ENCODE assay signal across 35 cellular contexts in genomic region chr5:124849774-124850173, GRCh38.
A peak's percentile ranks its signal among the peaks of the same experiment; 100 is the strongest.
DNase-seq lines count a peak whose midpoint lies in the region; ATAC-seq and TF ChIP-seq lines count a peak whose summit lies in the region.
"Had no signal": no experiment of that assay in that cellular context is flagged by ENCODE, and none has a peak within 500 bp of the region (broad histone marks: within the 10 kb centered on the region; RNA-seq: fewer than 3 reads in every experiment).

No MANE protein-coding gene starts in this region.

- no peak overlapping the region for H3K27ac Mint-ChIP-seq in neural progenitor cell
- H3K27ac Mint-ChIP-seq: activated CD4-positive, alpha-beta T cell treated with anti-CD3 and anti-CD28 coated beads, Interleukin-2, amount 10 ng/mL, durations not matched to agents 24 days and 14 days; activated naive CD8-positive, alpha-beta T cell treated with anti-CD3 and anti-CD28 coated beads, Interleukin-2, amount 10 ng/mL, durations not matched to agents 7 days and 5 days; immature natural killer cell had no signal

- H3K36me3 Mint-ChIP-seq in neural progenitor cell: peaks cover 5% of the 10 kb centered on the region
- H3K36me3 Mint-ChIP-seq: activated naive CD8-positive, alpha-beta T cell treated with anti-CD3 and anti-CD28 coated beads, Interleukin-2, amount 10 ng/mL, durations not matched to agents 7 days and 5 days; natural killer cell treated with Interleukin-12 subunit alpha and Interleukin-12 subunit beta and Interleukin-15 and Interleukin-18, amount 100 ng/mL, for 72 hours had no signal

- no peaks in the 10 kb centered on the region for H3K9me2 ChIP-seq in OCI-LY1 (ENCODE audit: low read depth, low read length)

- H3K27ac ChIP-seq in OCI-LY1 (ENCODE audit: low read depth, low read length, poor library complexity, severe bottlenecking) (peak overlapping the region; percentile 45), neural progenitor cell (no peak overlapping the region)
- H3K27ac ChIP-seq: 22Rv1, colonic mucosa, ovary, SJSA1, transverse colon, WERI-Rb-1 had no signal

- ATAC-seq in HG03196 (IDR thresholded peaks at IDR 0.05; ENCODE audit: unreplicated experiment): no peak
- ATAC-seq in HG03025 (IDR thresholded peaks at IDR 0.05; ENCODE audit: low FRiP score, unreplicated experiment): no peak
- ATAC-seq: HCT116; HepG2; left cardiac atrium; natural killer cell treated with Interleukin-12 subunit alpha and Interleukin-12 subunit beta and Interleukin-15 and Interleukin-18, amount 100 ng/mL, for 72 hours had no signal

- no peak overlapping the region for H3K4me3 Mint-ChIP-seq in neural progenitor cell
- H3K4me3 Mint-ChIP-seq: activated CD4-positive, alpha-beta T cell treated with anti-CD3 and anti-CD28 coated beads, Interleukin-2, amount 10 ng/mL, durations not matched to agents 24 days and 14 days; activated naive CD8-positive, alpha-beta T cell treated with anti-CD3 and anti-CD28 coated beads, Interleukin-2, amount 10 ng/mL, durations not matched to agents 7 days and 5 days; immature natural killer cell; natural killer cell treated with Interleukin-12 subunit alpha and Interleukin-12 subunit beta and Interleukin-15 and Interleukin-18, amount 100 ng/mL, for 72 hours had no signal

- H3K27me3 ChIP-seq in OCI-LY1 (ENCODE audit: insufficient read depth, low read length): no peaks in the 10 kb centered on the region
- no peaks in the 10 kb centered on the region for H3K27me3 ChIP-seq in neural progenitor cell
- H3K27me3 ChIP-seq: colonic mucosa, ovary, SJSA1, transverse colon had no signal

- H3K4me2 ChIP-seq in OCI-LY1 (ENCODE audit: low read length): no peak overlapping the region
- H3K4me2 ChIP-seq in neural progenitor cell: no peak overlapping the region

- H3K9me3 ChIP-seq in OCI-LY1 (ENCODE audit: low read length) (no peaks in the 10 kb centered on the region), neural progenitor cell (ENCODE audit: low read depth) (no peaks in the 10 kb centered on the region)
- H3K9me3 ChIP-seq: Caco-2, colonic mucosa, ovary, SJSA1, transverse colon had no signal

- peaks cover 9% of the 10 kb centered on the region for H3K27me3 Mint-ChIP-seq in neural progenitor cell (ENCODE audit: insufficient read depth, low read depth)
- H3K27me3 Mint-ChIP-seq: activated CD4-positive, alpha-beta T cell treated with anti-CD3 and anti-CD28 coated beads, Interleukin-2, amount 10 ng/mL, durations not matched to agents 24 days and 14 days had no signal

- peaks cover 18% of the 10 kb centered on the region for H3K9me3 Mint-ChIP-seq in neural progenitor cell
- H3K9me3 Mint-ChIP-seq: activated CD4-positive, alpha-beta T cell treated with anti-CD3 and anti-CD28 coated beads, Interleukin-2, amount 10 ng/mL, durations not matched to agents 24 days and 14 days; activated naive CD8-positive, alpha-beta T cell treated with anti-CD3 and anti-CD28 coated beads, Interleukin-2, amount 10 ng/mL, durations not matched to agents 7 days and 5 days had no signal

- H2AFZ ChIP-seq in OCI-LY1 (ENCODE audit: low read length): peak overlapping the region; percentile 58; the same call in 1 of the 2 replicates
- H2AFZ ChIP-seq in neural progenitor cell (replicated peaks): no peak overlapping the region

- H4K20me1 ChIP-seq in OCI-LY1 (ENCODE audit: insufficient read depth, low read length): no peaks in the 10 kb centered on the region
- H4K20me1 ChIP-seq in neural progenitor cell (ENCODE audit: low read depth): no peaks in the 10 kb centered on the region

- no peaks in the 10 kb centered on the region for H3K79me2 ChIP-seq in OCI-LY1 (ENCODE audit: insufficient read depth, low read length)
- H3K79me2 ChIP-seq in neural progenitor cell (ENCODE audit: low read depth): no peaks in the 10 kb centered on the region

- H3K4me1 ChIP-seq in OCI-LY1 (ENCODE audit: insufficient read depth, low read length, severe bottlenecking): peaks cover 29% of the 10 kb centered on the region
- peaks cover 3% of the 10 kb centered on the region for H3K4me1 ChIP-seq in neural progenitor cell
- H3K4me1 ChIP-seq: Caco-2, colonic mucosa, SJSA1, transverse colon had no signal

- TF ChIP-seq CTCF in OCI-LY1 (IDR thresholded peaks at IDR 0.05; ENCODE audit: low read length) (no peak), neural progenitor cell (IDR thresholded peaks at IDR 0.05) (no peak)

- H3K4me1 Mint-ChIP-seq in neural progenitor cell: peaks cover 4% of the 10 kb centered on the region
- H3K4me1 Mint-ChIP-seq: activated CD4-positive, alpha-beta T cell treated with anti-CD3 and anti-CD28 coated beads, Interleukin-2, amount 10 ng/mL, durations not matched to agents 24 days and 14 days; activated naive CD8-positive, alpha-beta T cell treated with anti-CD3 and anti-CD28 coated beads, Interleukin-2, amount 10 ng/mL, durations not matched to agents 7 days and 5 days; immature natural killer cell had no signal

- H3K36me3 ChIP-seq in OCI-LY1 (ENCODE audit: insufficient read depth, low read length): no peaks in the 10 kb centered on the region
- no peaks in the 10 kb centered on the region for H3K36me3 ChIP-seq in neural progenitor cell
- H3K36me3 ChIP-seq: colonic mucosa, ovary, SJSA1, transverse colon, WERI-Rb-1 had no signal

- H3K4me3 ChIP-seq in OCI-LY1 (ENCODE audit: low read depth, low read length, poor library complexity, severe bottlenecking) (no peak overlapping the region), neural progenitor cell (no peak overlapping the region)
- H3K4me3 ChIP-seq: colonic mucosa, ovary, SJSA1, transverse colon had no signal

- peak; percentile 10 to 92 (median 72) for DNase-seq in NCI-H1417 (lab: John Stamatoyannopoulos, UW)
- no peak for DNase-seq in NCI-H1417 treated with DMSO at 0.1 percent for 48 hours (lab: John Stamatoyannopoulos, UW)
- DNase-seq in NCI-H2107 (lab: John Stamatoyannopoulos, UW): peak; percentile 57
- DNase-seq in neural progenitor cell (ENCODE audit: low spot score): no peak
- DNase-seq in NK-92 treated with Interleukin-12 subunit alpha and Interleukin-12 subunit beta, amount 100 ng/mL, for 24 hours (lab: John Stamatoyannopoulos, UW): no peak
- DNase-seq: activated CD4-positive, alpha-beta T cell treated with anti-CD3 and anti-CD28 coated beads, Interleukin-2, amount 10 ng/mL, durations not matched to agents 24 days and 14 days; activated CD8-positive, alpha-beta memory T cell treated with anti-CD3 and anti-CD28 coated beads for 24 hours; activated effector memory CD4-positive, alpha-beta T cell treated with Interleukin-2 at 50 U/mL for 16 hours; activated naive CD8-positive, alpha-beta T cell treated with anti-CD3 and anti-CD28 coated beads, Interleukin-2, amount 10 ng/mL, durations not matched to agents 7 days and 5 days; activated T-cell treated with anti-CD3 and anti-CD28 coated beads for 4 hours; aorta; C1 segment of cervical spinal cord; Caco-2; colonic mucosa; DMS53; effector CD8-positive, alpha-beta T cell; immature natural killer cell; left cardiac atrium; mammary epithelial cell; MM.1S; NCI-H1694 treated with DMSO at 0.1 percent for 48 hours; ovary; stimulated activated CD4-positive, alpha-beta T cell treated with anti-CD3 and anti-CD28 coated beads, Interleukin-15, amount 100 ng/mL, for 24 hours; stimulated activated CD4-positive, alpha-beta T cell treated with anti-CD3 and anti-CD28 coated beads, Interleukin-4, amount 100 ng/mL, for 4 hours; T1000; transverse colon; WERI-Rb-1 had no signal

- H3F3A ChIP-seq in OCI-LY1 (ENCODE audit: insufficient read depth, low read length) (no peaks in the 10 kb centered on the region), neural progenitor cell (ENCODE audit: low read depth) (no peaks in the 10 kb centered on the region)

- H3K9ac ChIP-seq in OCI-LY1 (ENCODE audit: low read length): no peak overlapping the region
- no peak overlapping the region for H3K9ac ChIP-seq in neural progenitor cell

Comparison
In these comparisons a context has a peak if more than half of its experiments do, and no peak if none do; other contexts are left out.
1. DNase-seq: peak in NCI-H1417 (3 of 3) and NCI-H2107 (single experiment); none in NCI-H1417 treated with DMSO at 0.1 percent for 48 hours (single experiment), neural progenitor cell (single experiment) and NK-92 treated with Interleukin-12 subunit alpha and Interleukin-12 subunit beta, amount 100 ng/mL, for 24 hours (single experiment).